In genomic region chr11:100682247-100682969, GRCh38 we compare ENCODE assay signal across 9 cellular contexts. TPM values are rescaled to one million over a fixed set of nuclear protein-coding genes. Genes with fewer than 3 reads are reported as not detected.
A peak's percentile ranks its signal among the peaks of the same experiment; 100 is the strongest.
DNase-seq lines count a peak whose midpoint lies in the region; ATAC-seq, FAIRE-seq and TF ChIP-seq lines count a peak whose summit lies in the region.
"Had no signal": no experiment of that assay in that cellular context is flagged by ENCODE, and none has a peak within 500 bp of the region (broad histone marks: within the 10 kb centered on the region; RNA-seq: fewer than 3 reads in every experiment).

No MANE protein-coding gene starts in this region.

- no peak overlapping the region for H3K23ac ChIP-seq in H1 (ENCODE audit: insufficient read length)

- no peaks in the 10 kb centered on the region for H3K27me3 ChIP-seq in H1 (replicated peaks in 1 of 4; ENCODE audit: control insufficient read depth in 3 of 4, extremely low read depth in 1 of 4, insufficient read depth in 3 of 4, low read length in 3 of 4)
- no peaks in the 10 kb centered on the region for H3K27me3 ChIP-seq in prostate gland (replicated peaks; ENCODE audit: insufficient read depth)

- no peak for TF ChIP-seq EP300 in H1 (IDR thresholded peaks at IDR 0.05; ENCODE audit: borderline replicate concordance in 1 of 2, low read depth in 2 of 2, low read length in 2 of 2)

- CTCF ChIA-PET in H1 (lab: Charles Lee; ENCODE audit: partially characterized antibody): interaction anchor here (0.6 to 3.9 kb wide), 36 partner anchors 8 to 594 kb away, joined by 3 to 25 read pairs (median 5); no protein-coding TSS in a partner anchor

- 0 out of 2 replicates have a peak overlapping the region, but pooled peaks have one; percentile 29 for H2BK20ac ChIP-seq in H1 (ENCODE audit: low read length)

- H3K36me3 ChIP-seq in H1 (ENCODE audit: control insufficient read depth in 2 of 4, insufficient read depth in 4 of 4, low read length in 3 of 4) (no peaks in the 10 kb centered on the region), prostate gland (no peaks in the 10 kb centered on the region)
- H3K36me3 ChIP-seq: HAP-1 had no signal

- no peak overlapping the region for H3K14ac ChIP-seq in H1 (ENCODE audit: insufficient read length)

- peak in 2 of 3 experiments; percentile 26 to 43; a peak in 2 of 4 replicates for TF ChIP-seq CTCF in H1 (IDR thresholded peaks at IDR 0.05; ENCODE audit: control extremely low read depth in 1 of 3, insufficient read depth in 1 of 3, low read depth in 1 of 3, low read length in 3 of 3)
- peak in 3 of 4 experiments; percentile 36 to 54 (median 52) for TF ChIP-seq CTCF in prostate gland (IDR thresholded peaks at IDR 0.05)

- no peak overlapping the region for H4K8ac ChIP-seq in H1 (ENCODE audit: extremely low read depth, insufficient read depth, low read length)

- peak; percentile 76 for FAIRE-seq in H1 (lab: Jason Lieb, UNC)

- no peak for TF ChIP-seq POLR2A in H1 (IDR thresholded peaks at IDR 0.05; ENCODE audit: control extremely low read depth in 1 of 2, low read depth in 2 of 2, low read length in 2 of 2)
- TF ChIP-seq POLR2A in prostate gland (IDR thresholded peaks at IDR 0.05): no peak

- H3K9me3 Mint-ChIP-seq in activated naive CD4-positive, alpha-beta T cell treated with anti-CD3 and anti-CD28 coated beads, Interleukin-2, amount 50 U/mL, for 72 hours: peaks cover 0 to 13% of the 10 kb centered on the region in 2 donors

- H3K18ac ChIP-seq in H1 (ENCODE audit: extremely low read depth, low read length): no peak overlapping the region

- H3K4me1 ChIP-seq in H1 (replicated peaks in 1 of 4; ENCODE audit: control insufficient read depth in 3 of 4, insufficient read depth in 4 of 4, low read length in 3 of 4): peaks cover 0 to 5% (median under 1%) of the 10 kb centered on the region in 4 experiments; a peak in 3 of 7 replicates
- no peaks in the 10 kb centered on the region for H3K4me1 ChIP-seq in prostate gland (replicated peaks)
- H3K4me1 ChIP-seq: HAP-1 had no signal

- H4K91ac ChIP-seq in H1 (replicated peaks; ENCODE audit: insufficient read length, low read length): no peak overlapping the region

- TF ChIP-seq RAD21 in H1 (IDR thresholded peaks at IDR 0.05 in 1 of 2, conservative IDR thresholded peaks at IDR 0.05 in 1 of 2; ENCODE audit: low read depth in 2 of 2, low read length in 2 of 2): peak; percentile 49 to 54

- ATAC-seq in activated naive CD4-positive, alpha-beta T cell treated with anti-CD3 and anti-CD28 coated beads, Interleukin-2, amount 50 U/mL, for 72 hours: no peak

- H3K9me3 ChIP-seq in H1 (ENCODE audit: insufficient read depth in 2 of 2, low read depth in 1 of 2, low read length in 1 of 2) (no peaks in the 10 kb centered on the region), prostate gland (no peaks in the 10 kb centered on the region)
- H3K9me3 ChIP-seq: HAP-1 had no signal

- no peak overlapping the region for H3K4me2 ChIP-seq in H1 (ENCODE audit: insufficient read depth in 1 of 2, low read depth in 2 of 2, low read length in 2 of 2)

- no peak overlapping the region for H2BK12ac ChIP-seq in H1 (ENCODE audit: low read depth, low read length)

- DNase-seq in EL (peak; percentile 37), NCI-H446 treated with DMSO at 0.1 percent for 48 hours (lab: John Stamatoyannopoulos, UW) (peak; percentile 38), H1 (ENCODE audit: low read depth in 1 of 2, low spot score in 2 of 2) (no peak), prostate gland (ENCODE audit: low spot score) (no peak), NCI-H1048 (lab: John Stamatoyannopoulos, UW) (no peak), SIG-M5 (lab: John Stamatoyannopoulos, UW) (no peak)
- DNase-seq in stimulated activated CD4-positive, alpha-beta T cell treated with anti-CD3 and anti-CD28 coated beads, Interleukin-12 subunit alpha, Interleukin-12 subunit beta, amount 100 ng/mL, for 4 hours: no peak
- DNase-seq in activated naive CD4-positive, alpha-beta T cell treated with anti-CD3 and anti-CD28 coated beads, Interleukin-2, amount 50 U/mL, for 72 hours (ENCODE audit: low spot score in 2 of 2): no peak

- POLR2A ChIA-PET in H1 (lab: Charles Lee; ENCODE audit: partially characterized antibody): interaction anchor here (1.0 to 1.3 kb wide), 2 partner anchors 11 kb away, joined by 4 read pairs; no protein-coding TSS in a partner anchor

- intact Hi-C loops in prostate gland (cut with DNase I): no loop called here

- H3K79me1 ChIP-seq in H1 (ENCODE audit: low read depth, low read length): no peaks in the 10 kb centered on the region

- H2BK5ac ChIP-seq in H1 (ENCODE audit: low read depth, low read length): no peak overlapping the region

- H3K27ac Mint-ChIP-seq in activated naive CD4-positive, alpha-beta T cell treated with anti-CD3 and anti-CD28 coated beads, Interleukin-2, amount 50 U/mL, for 72 hours: no peak overlapping the region

- 78% methylated on average over 2 of the region's 2 CpGs; no CpG with 5 or more reads in 1 of the 2 experiments for WGBS in H1 (ENCODE audit: extremely low coverage in 1 of 2, insufficient coverage in 1 of 2, insufficient read length in 1 of 2, insufficient replicate concordance in 2 of 2, low coverage in 1 of 2, low lambda C conversion rate in 2 of 2, missing lambda C conversion rate in 1 of 2), 2 experiments
- 66% methylated on average over 2 of the region's 2 CpGs for WGBS in prostate gland

- H3K56ac ChIP-seq in H1 (replicated peaks; ENCODE audit: insufficient read length, low read depth, low read length): no peak overlapping the region

- H3K9ac ChIP-seq in H1 (replicated peaks in 1 of 4; ENCODE audit: extremely low read depth in 1 of 4, low read depth in 3 of 4, low read length in 3 of 4): no peak overlapping the region

- no peak overlapping the region for H3K4ac ChIP-seq in H1 (replicated peaks; ENCODE audit: insufficient read length, low read depth, low read length)

- H3K79me2 ChIP-seq in H1 (ENCODE audit: control insufficient read depth in 1 of 2, insufficient read depth in 2 of 2, low read length in 2 of 2): no peaks in the 10 kb centered on the region

- H3K27ac ChIP-seq in H1 (ENCODE audit: low read depth, low read length) (no peak overlapping the region), prostate gland (no peak overlapping the region)

- H3K4me3 ChIP-seq in H1 (ENCODE audit: extremely low read depth in 1 of 4, insufficient read depth in 2 of 4, low read depth in 3 of 4, low read length in 4 of 4): no peak overlapping the region
- H3K4me3 ChIP-seq in prostate gland: no peak overlapping the region
- H3K4me3 ChIP-seq: HAP-1 had no signal

- peaks cover 0 to 12% of the 10 kb centered on the region in 2 donors for H3K36me3 Mint-ChIP-seq in activated naive CD4-positive, alpha-beta T cell treated with anti-CD3 and anti-CD28 coated beads, Interleukin-2, amount 50 U/mL, for 72 hours

- no peak overlapping the region for H2BK120ac ChIP-seq in H1 (replicated peaks; ENCODE audit: low read depth, low read length)

- no peak overlapping the region for H4K5ac ChIP-seq in H1 (ENCODE audit: insufficient read length, low read depth, low read length)

- no peak overlapping the region for H2AFZ ChIP-seq in H1 (ENCODE audit: low read length)

- H2BK15ac ChIP-seq in H1 (ENCODE audit: low read length): no peak overlapping the region

- no peaks in the 10 kb centered on the region for H4K20me1 ChIP-seq in H1 (replicated peaks in 1 of 2; ENCODE audit: control insufficient read depth in 1 of 2, insufficient read depth in 2 of 2, low read length in 2 of 2)

- no peaks in the 10 kb centered on the region; the same call in none of the 2 replicates for H3K23me2 ChIP-seq in H1 (ENCODE audit: low read depth, low read length)

- no peak overlapping the region for H2AK5ac ChIP-seq in H1 (ENCODE audit: low read depth, low read length)

TF ChIP-seq in H1, 55 proteins besides CTCF, POLR2A, EP300 and RAD21 (continues in another document):
- TF ChIP-seq JUN (IDR thresholded peaks at IDR 0.05; ENCODE audit: low read depth, low read length) (no peak), ATF3 (IDR thresholded peaks at IDR 0.05; ENCODE audit: insufficient read depth, low read depth, low read length) (no peak), RBBP5 (IDR thresholded peaks at IDR 0.05; ENCODE audit: borderline replicate concordance, low read depth, low read length) (no peak), GABPA (IDR thresholded peaks at IDR 0.05; ENCODE audit: borderline replicate concordance, insufficient read depth, low read length) (no peak), SUZ12 (IDR thresholded peaks at IDR 0.05; ENCODE audit: low read length) (no peak), SIRT6 (IDR thresholded peaks at IDR 0.05; ENCODE audit: low read length) (no peak), TAF1 (IDR thresholded peaks at IDR 0.05; ENCODE audit: low read depth, low read length) (no peak), TEAD4 (IDR thresholded peaks at IDR 0.05; ENCODE audit: low read depth, low read length) (no peak), JUND (IDR thresholded peaks at IDR 0.05; ENCODE audit: low read length) (no peak), GTF2F1 (IDR thresholded peaks at IDR 0.05; ENCODE audit: borderline replicate concordance, low read depth, low read length) (no peak), CBX5 (IDR thresholded peaks at IDR 0.05; ENCODE audit: low read depth, low read length) (no peak), CBX8 (IDR thresholded peaks at IDR 0.05; ENCODE audit: borderline replicate concordance, low read depth, low read length) (no peak), EZH2 (IDR thresholded peaks at IDR 0.05; ENCODE audit: low read depth, low read length, severe bottlenecking) (no peak)

RNA-seq across cellular contexts. Expression of gene ARHGAP42, which starts 4.7 kb away (rescaled TPM):
- 33.3 and 33.5 TPM in 2 replicates for total RNA-seq in H1 (2021; fragmentation: NEBNext Ultra II Directional; extraction: Animal tissue kit (Norgen Biotek cat#: 25700))
- polyA plus RNA-seq in H1 (2011; rRNA removed): 13.1 and 22.2 TPM in 2 replicates
- 18.4 TPM for polyA plus RNA-seq in H1 (2011; cell fraction: cytosol; rRNA removed)
- polyA plus RNA-seq in H1 (2011; cell fraction: nucleus; rRNA removed): 17.7 TPM
- polyA plus RNA-seq in H1 (2012, experiment 1 of 2): 12.0 to 26.0 TPM (median 19.3 TPM) in 4 replicates
- 2.1 TPM for polyA plus RNA-seq in H1 (2012, experiment 2 of 2)
- 13.9 TPM for polyA plus RNA-seq in H1 (2013, experiment 1 of 2)
- polyA plus RNA-seq in H1 (2013, experiment 2 of 2): 14.8 TPM
- 50.9 and 68.5 TPM in 2 replicates for polyA minus RNA-seq in H1 (2011; rRNA and poly(A)+ RNA removed)
- polyA minus RNA-seq in H1 (2011; cell fraction: cytosol; rRNA and poly(A)+ RNA removed): 26.9 TPM
- 56.7 TPM for polyA minus RNA-seq in H1 (2011; cell fraction: nucleus; rRNA and poly(A)+ RNA removed)
- 10 to 100 TPM; 12.8 to 20.5 TPM for total RNA-seq in prostate gland
- total RNA-seq in activated naive CD4-positive, alpha-beta T cell treated with anti-CD3 and anti-CD28 coated beads, Interleukin-2, amount 50 U/mL, for 72 hours: under 1 TPM; 0.10 to 0.32 TPM

Comparison
In these comparisons a context has a peak if more than half of its experiments do, and no peak if none do; other contexts are left out.
1. DNase-seq: peak in EL (single experiment) and NCI-H446 treated with DMSO at 0.1 percent for 48 hours (single experiment); none in H1 (0 of 2), prostate gland (single experiment), NCI-H1048 (single experiment), SIG-M5 (single experiment), stimulated activated CD4-positive, alpha-beta T cell treated with anti-CD3 and anti-CD28 coated beads, Interleukin-12 subunit alpha, Interleukin-12 subunit beta, amount 100 ng/mL, for 4 hours (single experiment) and activated naive CD4-positive, alpha-beta T cell treated with anti-CD3 and anti-CD28 coated beads, Interleukin-2, amount 50 U/mL, for 72 hours (0 of 2).
2. RNA of gene ARHGAP42, which starts 4.7 kb away (total RNA-seq): 33.3 to 33.5 TPM in H1 and 12.8 to 20.5 TPM in prostate gland; 0.10 to 0.32 TPM in activated naive CD4-positive, alpha-beta T cell treated with anti-CD3 and anti-CD28 coated beads, Interleukin-2, amount 50 U/mL, for 72 hours; every median in the first group is over 10 times any median in the second.